In the genomic region with DNA sequence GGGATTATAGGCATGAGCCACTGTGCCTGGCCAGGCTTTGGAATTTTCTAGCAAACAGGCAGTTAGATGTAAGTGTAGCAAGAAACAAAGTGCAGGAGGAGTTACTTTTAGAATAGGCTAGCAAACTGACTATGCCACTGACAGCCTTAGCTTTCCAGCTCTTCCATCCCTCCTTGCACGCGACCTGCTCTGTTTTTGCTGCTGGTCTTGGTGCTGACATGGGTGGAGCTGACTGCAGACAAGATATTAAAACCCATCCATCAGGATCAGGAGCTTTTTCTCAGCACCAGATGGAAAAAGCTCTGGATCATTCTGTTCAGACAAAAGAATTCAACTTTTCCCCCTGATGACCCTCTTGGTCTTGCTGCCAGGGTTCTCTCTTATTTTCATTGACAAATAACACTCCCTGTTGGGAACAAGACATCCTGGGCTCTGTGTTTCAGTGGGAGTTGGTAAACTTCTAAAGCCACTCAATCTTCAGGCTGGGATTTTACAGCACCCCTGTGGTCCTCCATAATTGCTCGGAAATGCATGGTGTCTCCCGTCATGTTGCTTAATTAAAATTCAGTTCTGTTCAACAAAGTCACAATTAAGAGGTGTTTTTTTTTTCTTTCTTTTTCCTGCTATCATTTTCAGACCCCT, we compare ENCODE assay signal across 27 cellular contexts.
"Had no signal": no experiment of that assay in that cellular context is flagged by ENCODE, and none has a peak within 500 bp of the region (broad histone marks: within the 10 kb centered on the region; RNA-seq: fewer than 3 reads in every experiment).

No MANE protein-coding gene starts in this region.

- H3K36me3 Mint-ChIP-seq: activated CD4-positive, alpha-beta memory T cell treated with anti-CD3 and anti-CD28 coated beads for 36 hours; activated naive CD4-positive, alpha-beta T cell treated with anti-CD3 and anti-CD28 coated beads, Interleukin-2, amount 10 ng/mL, durations not matched to agents 7 days and 5 days; activated naive CD8-positive, alpha-beta T cell treated with anti-CD3 and anti-CD28 coated beads, Interleukin-2, amount 10 ng/mL, durations not matched to agents 7 days and 5 days; brain; immature natural killer cell; natural killer cell had no signal

- H3K4me3 Mint-ChIP-seq: activated CD4-positive, alpha-beta memory T cell treated with anti-CD3 and anti-CD28 coated beads for 36 hours; activated CD4-positive, alpha-beta T cell treated with anti-CD3 and anti-CD28 coated beads, Interleukin-2, amount 10 ng/mL, durations not matched to agents 24 days and 14 days; activated naive CD4-positive, alpha-beta T cell treated with anti-CD3 and anti-CD28 coated beads, Interleukin-2, amount 10 ng/mL, durations not matched to agents 7 days and 5 days; activated naive CD8-positive, alpha-beta T cell treated with anti-CD3 and anti-CD28 coated beads, Interleukin-2, amount 10 ng/mL, durations not matched to agents 7 days and 5 days; brain; immature natural killer cell; natural killer cell had no signal

- H3K4me1 ChIP-seq: ascending aorta, esophagus muscularis mucosa, foreskin keratinocyte, heart left ventricle, lower lobe of right lung, right lobe of liver, tibial nerve had no signal

- H3K27ac ChIP-seq: ascending aorta, cardiac muscle cell, esophagus muscularis mucosa, foreskin keratinocyte, heart left ventricle, lower lobe of right lung, right lobe of liver, tibial nerve had no signal

- H3K9me3 ChIP-seq: ascending aorta, esophagus muscularis mucosa, heart left ventricle, lower lobe of right lung, right lobe of liver, tibial nerve had no signal

- DNase-seq: activated CD4-positive, alpha-beta memory T cell treated with anti-CD3 and anti-CD28 coated beads for 36 hours; activated CD4-positive, alpha-beta T cell treated with anti-CD3 and anti-CD28 coated beads, Interleukin-2, amount 10 ng/mL, durations not matched to agents 24 days and 14 days; activated CD8-positive, alpha-beta memory T cell treated with anti-CD3 and anti-CD28 coated beads, Interleukin-2, amount 50 U/mL, for 4 hours; activated gamma-delta T cell; activated naive CD4-positive, alpha-beta T cell treated with anti-CD3 and anti-CD28 coated beads, Interleukin-2, amount 10 ng/mL, durations not matched to agents 7 days and 5 days; activated naive CD8-positive, alpha-beta T cell treated with anti-CD3 and anti-CD28 coated beads, Interleukin-2, amount 10 ng/mL, durations not matched to agents 7 days and 5 days; activated T-cell treated with anti-CD3 and anti-CD28 coated beads, Interleukin-2, amount 50 U/mL, for 1 hour; cortex of kidney; foreskin keratinocyte; heart left ventricle; hypothalamus; immature natural killer cell; kidney; lower lobe of right lung; mesenchymal stem cell; natural killer cell; right lobe of liver; stimulated activated CD4-positive, alpha-beta T cell treated with anti-CD3 and anti-CD28 coated beads, Interleukin-2, amount 100 ng/mL, for 48 hours; stimulated activated naive CD4-positive, alpha-beta T cell treated with Interleukin-2 at 50 U/mL for 16 hours had no signal

- H3K27me3 ChIP-seq: ascending aorta, foreskin keratinocyte, right lobe of liver, tibial nerve had no signal

- H3K27ac Mint-ChIP-seq: activated CD4-positive, alpha-beta memory T cell treated with anti-CD3 and anti-CD28 coated beads for 36 hours; activated CD4-positive, alpha-beta T cell treated with anti-CD3 and anti-CD28 coated beads, Interleukin-2, amount 10 ng/mL, durations not matched to agents 24 days and 14 days; activated naive CD4-positive, alpha-beta T cell treated with anti-CD3 and anti-CD28 coated beads, Interleukin-2, amount 10 ng/mL, durations not matched to agents 7 days and 5 days; activated naive CD8-positive, alpha-beta T cell treated with anti-CD3 and anti-CD28 coated beads, Interleukin-2, amount 10 ng/mL, durations not matched to agents 7 days and 5 days; brain; immature natural killer cell; natural killer cell; progenitor cell of endocrine pancreas had no signal

- H3K4me1 Mint-ChIP-seq: activated CD4-positive, alpha-beta T cell treated with anti-CD3 and anti-CD28 coated beads, Interleukin-2, amount 10 ng/mL, durations not matched to agents 24 days and 14 days; activated naive CD4-positive, alpha-beta T cell treated with anti-CD3 and anti-CD28 coated beads, Interleukin-2, amount 10 ng/mL, durations not matched to agents 7 days and 5 days; activated naive CD8-positive, alpha-beta T cell treated with anti-CD3 and anti-CD28 coated beads, Interleukin-2, amount 10 ng/mL, durations not matched to agents 7 days and 5 days; immature natural killer cell; natural killer cell had no signal

- H3K9me3 Mint-ChIP-seq: activated CD4-positive, alpha-beta memory T cell treated with anti-CD3 and anti-CD28 coated beads for 36 hours; activated naive CD8-positive, alpha-beta T cell treated with anti-CD3 and anti-CD28 coated beads, Interleukin-2, amount 10 ng/mL, durations not matched to agents 7 days and 5 days had no signal

- ATAC-seq: activated CD4-positive, CD25-positive, alpha-beta regulatory T cell treated with anti-CD3 and anti-CD28 coated beads, Interleukin-2, amount 50 U/mL, for 24 hours; foreskin keratinocyte; heart left ventricle; left lobe of liver; lower lobe of right lung; natural killer cell; right lobe of liver had no signal

- H3K4me3 ChIP-seq: ascending aorta, cardiac muscle cell, esophagus muscularis mucosa, heart left ventricle, lower lobe of right lung, right lobe of liver, tibial nerve had no signal

- H3K27me3 Mint-ChIP-seq: activated CD4-positive, alpha-beta memory T cell treated with anti-CD3 and anti-CD28 coated beads for 36 hours; activated CD4-positive, alpha-beta T cell treated with anti-CD3 and anti-CD28 coated beads, Interleukin-2, amount 10 ng/mL, durations not matched to agents 24 days and 14 days; activated naive CD4-positive, alpha-beta T cell treated with anti-CD3 and anti-CD28 coated beads, Interleukin-2, amount 10 ng/mL, durations not matched to agents 7 days and 5 days; activated naive CD8-positive, alpha-beta T cell treated with anti-CD3 and anti-CD28 coated beads, Interleukin-2, amount 10 ng/mL, durations not matched to agents 7 days and 5 days had no signal

- H3K36me3 ChIP-seq: ascending aorta, cardiac muscle cell, esophagus muscularis mucosa, heart left ventricle, lower lobe of right lung, right lobe of liver, tibial nerve had no signal
